11 cellular contexts compared by ENCODE assay signal in the genomic region with DNA sequence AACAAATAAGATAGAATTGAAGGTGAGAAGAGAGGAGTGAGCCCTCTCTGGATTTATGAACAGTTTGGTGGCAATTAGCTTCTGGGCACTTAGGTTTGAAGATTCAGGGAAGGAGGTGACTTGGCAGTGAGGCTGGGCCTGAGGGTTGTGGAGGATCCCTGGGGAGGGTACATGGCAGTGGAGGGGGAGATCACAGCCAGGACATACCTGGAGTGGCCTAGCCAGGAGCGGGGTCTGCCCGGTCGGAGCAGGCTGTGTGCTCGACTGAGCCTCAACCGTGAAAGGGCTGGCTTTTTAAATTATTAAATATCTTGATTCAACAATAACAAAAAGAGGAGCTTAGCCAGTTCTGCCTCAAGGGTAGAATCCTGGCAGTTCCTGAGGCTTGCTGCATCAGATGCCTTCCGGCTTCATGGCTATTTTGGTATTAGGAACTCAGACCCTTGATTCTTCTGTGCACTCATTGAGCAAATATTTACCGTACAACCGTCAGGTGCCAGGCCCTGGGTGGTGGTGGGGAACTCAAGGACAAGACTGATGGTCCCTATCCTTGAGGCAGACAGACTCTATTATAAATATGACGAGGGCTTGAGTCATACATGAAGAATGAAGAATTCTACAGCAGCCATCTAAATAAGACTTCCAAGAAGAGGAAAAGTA.
DNase-seq lines count a peak whose midpoint lies in the region; FAIRE-seq and TF ChIP-seq lines count a peak whose summit lies in the region.
"Had no signal": no experiment of that assay in that cellular context is flagged by ENCODE, and none has a peak within 500 bp of the region (broad histone marks: within the 10 kb centered on the region; RNA-seq: fewer than 3 reads in every experiment).

No MANE protein-coding gene starts in this region.

- H3K9me3 Mint-ChIP-seq in immature natural killer cell: no peaks in the 10 kb centered on the region
- H3K9me3 Mint-ChIP-seq: memory B cell had no signal

- H3K27me3 Mint-ChIP-seq in immature natural killer cell (ENCODE audit: low read depth in 3 of 3): peaks cover 2 to 4% (median 2%) of the 10 kb centered on the region in 3 donors

- no peaks in the 10 kb centered on the region for H3K4me1 Mint-ChIP-seq in immature natural killer cell
- H3K4me1 Mint-ChIP-seq: memory B cell had no signal

- FAIRE-seq in islet of Langerhans (lab: Jason Lieb, UNC) (peak; percentile 74), GM19239 (lab: Jason Lieb, UNC) (no peak)

- TF ChIP-seq CTCF in GM13977 (IDR thresholded peaks at IDR 0.05; ENCODE audit: extremely low read depth, insufficient read depth, missing control alignments): no peak

- peak; percentile 45 for DNase-seq in activated effector memory CD4-positive, alpha-beta T cell treated with anti-CD3 and anti-CD28 coated beads, Interleukin-2, amount 50 U/mL, for 16 hours
- DNase-seq in activated effector memory CD4-positive, alpha-beta T cell treated with Interleukin-2 at 50 U/mL for 16 hours: no peak
- DNase-seq in amniotic epithelial cell (ENCODE audit: low read depth) (peak; percentile 92), GM13977 (ENCODE audit: low spot score) (no peak), GM19239 (ENCODE audit: insufficient read length, low spot score) (no peak), NCI-H128 (lab: John Stamatoyannopoulos, UW; ENCODE audit: unreplicated experiment) (no peak), immature natural killer cell (no peak)
- DNase-seq: RPMI8226; stimulated activated CD8-positive, alpha-beta memory T cell treated with anti-CD3 and anti-CD28 coated beads, Interleukin-4, amount 100 ng/mL, for 48 hours had no signal

- in situ Hi-C loops in GM13977 (cut with MboI; ENCODE audit: low pct_unique_long_range_greater_than_20kb, low sequenced_read_pairs, unreplicated experiment): no loop called here

- H3K36me3 Mint-ChIP-seq in immature natural killer cell: no peaks in the 10 kb centered on the region
- H3K36me3 Mint-ChIP-seq: memory B cell had no signal

- H3K27ac Mint-ChIP-seq in immature natural killer cell: no peak overlapping the region
- H3K27ac Mint-ChIP-seq: memory B cell had no signal

- no peak overlapping the region for H3K4me3 Mint-ChIP-seq in immature natural killer cell
- H3K4me3 Mint-ChIP-seq: memory B cell had no signal

Comparison
In these comparisons a context has a peak if more than half of its experiments do, and no peak if none do; other contexts are left out.
1. DNase-seq: peak in activated effector memory CD4-positive, alpha-beta T cell treated with anti-CD3 and anti-CD28 coated beads, Interleukin-2, amount 50 U/mL, for 16 hours (single experiment) and amniotic epithelial cell (single experiment); none in activated effector memory CD4-positive, alpha-beta T cell treated with Interleukin-2 at 50 U/mL for 16 hours (single experiment), GM13977 (single experiment), GM19239 (single experiment), NCI-H128 (single experiment) and immature natural killer cell (0 of 3).